10 cellular contexts compared by ENCODE assay signal in genomic region chr19:18119243-18120105, GRCh38. TPM values are rescaled to one million over a fixed set of nuclear protein-coding genes. Genes with fewer than 3 reads are reported as not detected.
DNase-seq lines count a peak whose midpoint lies in the region; ATAC-seq and TF ChIP-seq lines count a peak whose summit lies in the region.
"Had no signal": no experiment of that assay in that cellular context is flagged by ENCODE, and none has a peak within 500 bp of the region (broad histone marks: within the 10 kb centered on the region; RNA-seq: fewer than 3 reads in every experiment).

No MANE protein-coding gene starts in this region.

- peaks cover 37% of the 10 kb centered on the region for H3K36me3 Mint-ChIP-seq in CD4-positive, alpha-beta T cell (ENCODE audit: low read depth)

- no peaks in the 10 kb centered on the region for H3K27me3 Mint-ChIP-seq in CD4-positive, alpha-beta T cell

- TF ChIP-seq CTCF in CD4-positive, alpha-beta T cell (IDR thresholded peaks at IDR 0.05), result no peak
- TF ChIP-seq CTCF in omental fat pad (IDR thresholded peaks at IDR 0.05), result no peak

- H3K27ac Mint-ChIP-seq in CD4-positive, alpha-beta T cell, result peak overlapping the region; percentile 97

- peak overlapping the region; percentile 89 for H3K4me3 Mint-ChIP-seq in CD4-positive, alpha-beta T cell

- no peaks in the 10 kb centered on the region for H3K27me3 ChIP-seq in CD4-positive, alpha-beta T cell (ENCODE audit: control insufficient read depth, insufficient read depth, low read length)
- H3K27me3 ChIP-seq in skeletal muscle satellite cell (ENCODE audit: control insufficient read depth, insufficient read depth, low read length), result no peaks in the 10 kb centered on the region

- H3K36me3 ChIP-seq in skeletal muscle satellite cell (ENCODE audit: insufficient read depth, low read length), result peaks cover 14% of the 10 kb centered on the region

- peak; percentile 65 for ATAC-seq in CD4-positive, alpha-beta T cell (ENCODE audit: poor library complexity)
- no peak for ATAC-seq in omental fat pad (ENCODE audit: low FRiP score)

- peaks cover 34% of the 10 kb centered on the region for H3K4me1 Mint-ChIP-seq in CD4-positive, alpha-beta T cell (ENCODE audit: low read depth)

- H3K9me3 ChIP-seq in CD4-positive, alpha-beta T cell (ENCODE audit: control insufficient read depth, low read length), result no peaks in the 10 kb centered on the region
- H3K9me3 ChIP-seq in skeletal muscle satellite cell (replicated peaks; ENCODE audit: low read length), result no peaks in the 10 kb centered on the region

- POLR2A ChIA-PET in CD4-positive, alpha-beta T cell (lab: Charles Lee), result interaction anchor here (0.6 to 4.1 kb wide), 18 partner anchors 8 to 260 kb away, joined by 3 to 58 read pairs (median 5); partner anchors contain the start of genes IL12RB1, JUND, MAST3 and MPV17L2

- H3K4me1 ChIP-seq in skeletal muscle satellite cell (ENCODE audit: control insufficient read depth, insufficient read depth, low read length), result peaks cover 18% of the 10 kb centered on the region

- H3K27ac ChIP-seq in CD4-positive, alpha-beta T cell (ENCODE audit: low read depth, low read length), result peak overlapping the region; percentile 80

- peak overlapping the region; percentile 23 for H3K4me2 ChIP-seq in skeletal muscle satellite cell (ENCODE audit: low read length)

- no peaks in the 10 kb centered on the region for H3K9me3 Mint-ChIP-seq in CD4-positive, alpha-beta T cell

- no peak overlapping the region for H3K9ac ChIP-seq in skeletal muscle satellite cell (ENCODE audit: low read depth, low read length)

- no peak overlapping the region for H3K4me3 ChIP-seq in skeletal muscle satellite cell (ENCODE audit: low read length)

- peak; percentile 41 to 67 (median 53) for DNase-seq in CD4-positive, alpha-beta T cell
- DNase-seq in T-helper 2 cell (peak in 4 of 5 experiments; percentile 27 to 82 (median 56)), EL (no peak), omental fat pad (ENCODE audit: low spot score) (no peak), KG1 (lab: John Stamatoyannopoulos, UW) (no peak), HuH-7 (ENCODE audit: low spot score) (no peak)
- peak; percentile 72 for DNase-seq in central memory CD4-positive, alpha-beta T cell
- DNase-seq: DMS153 had no signal

- intact Hi-C loops in CD4-positive, alpha-beta T cell (cut with DNase I, micrococcal nuclease), result loop anchor here (2.0 to 10.0 kb wide), 4 partner anchors 33 to 205 kb away; partner anchors contain the start of genes LSM4 (in 1 of the 2), MPV17L2 (in 1 of the 2) and PIK3R2 (in 1 of the 2)

- CTCF ChIA-PET in CD4-positive, alpha-beta T cell (lab: Charles Lee), result interaction anchor here (0.5 to 1.8 kb wide), 6 partner anchors 33 to 187 kb away, joined by 3 to 10 read pairs (median 3); partner anchors contain the start of genes CCDC124 and PIK3R2

RNA-seq across cellular contexts. Expression of gene MAST3, which starts 21.9 kb away (rescaled TPM):
- total RNA-seq in CD4-positive, alpha-beta T cell, result 10 to 100 TPM; 16.1 to 16.4 TPM
- total RNA-seq in skeletal muscle satellite cell (2012; rRNA removed), result 1.8 and 4.4 TPM in 2 replicates
- total RNA-seq in omental fat pad, result 10 to 100 TPM in 2 of 4 donors, 1 to 10 TPM in 2; 4.5 to 14.8 (median 8.9) TPM

RNA-seq across cellular contexts. Expression of gene IL12RB1, which starts 32.7 kb away (rescaled TPM):
- total RNA-seq in CD4-positive, alpha-beta T cell, result 10 to 100 TPM; 20.5 to 22.5 TPM
- 0.25 TPM in 1 of 2 replicates, not detected in the other for total RNA-seq in skeletal muscle satellite cell (2012; rRNA removed)
- 1 to 10 TPM; 1.1 to 4.4 (median 1.6) TPM for total RNA-seq in omental fat pad
- total RNA-seq: LHCN-M2 had no signal

RNA-seq across cellular contexts. Expression of gene PIK3R2, which starts 33.5 kb away (rescaled TPM):
- 1 to 10 TPM; 4.6 to 5.6 TPM for total RNA-seq in CD4-positive, alpha-beta T cell
- 19.8 and 22.5 TPM in 2 replicates for total RNA-seq in skeletal muscle satellite cell (2012; rRNA removed)
- total RNA-seq in omental fat pad, result 10 to 100 TPM in 1 of 4 donors, 1 to 10 TPM in 3; 6.3 to 11.7 (median 7.4) TPM

RNA-seq across cellular contexts. Expression of gene IFI30, which starts 54.1 kb away (rescaled TPM):
- 10 to 100 TPM; 10.6 to 10.7 TPM for total RNA-seq in CD4-positive, alpha-beta T cell
- 72.0 and 80.6 TPM in 2 replicates for total RNA-seq in skeletal muscle satellite cell (2012; rRNA removed)
- total RNA-seq in omental fat pad, result 100 to 1,000 TPM in 2 of 4 donors, 10 to 100 TPM in 2; 74.8 to 466 (median 148) TPM

Comparison
In these comparisons a context has a peak if more than half of its experiments do, and no peak if none do; other contexts are left out.
1. DNase-seq: peak in CD4-positive, alpha-beta T cell (10 of 10), T-helper 2 cell (4 of 5) and central memory CD4-positive, alpha-beta T cell (single experiment); none in EL (single experiment), omental fat pad (single experiment), KG1 (single experiment) and HuH-7 (single experiment).